ENCODE assay signal across 18 cellular contexts in genomic region chr1:246377606-246378005, GRCh38.
"Had no signal": no experiment of that assay in that cellular context is flagged by ENCODE, and none has a peak within 500 bp of the region (broad histone marks: within the 10 kb centered on the region; RNA-seq: fewer than 3 reads in every experiment).

No MANE protein-coding gene starts in this region.

- H3K27me3 Mint-ChIP-seq: dendritic cell treated with granulocyte-macrophage colony-stimulating factor and Interleukin-4, amounts not matched to agents 40 ng/mL and 50 ng/mL, for 4 days; effector memory CD8-positive, alpha-beta T cell; naive thymus-derived CD4-positive, alpha-beta T cell had no signal

- H3K4me3 ChIP-seq: colonic mucosa, esophagus muscularis mucosa, gastroesophageal sphincter, heart right ventricle, left lung, lower lobe of right lung had no signal

- H3K27ac Mint-ChIP-seq: dendritic cell treated with granulocyte-macrophage colony-stimulating factor and Interleukin-4, amounts not matched to agents 40 ng/mL and 50 ng/mL, for 4 days; effector memory CD8-positive, alpha-beta T cell; naive thymus-derived CD4-positive, alpha-beta T cell had no signal

- ATAC-seq: effector memory CD8-positive, alpha-beta T cell; foreskin keratinocyte; gastroesophageal sphincter; heart right ventricle; left cardiac atrium; left lung; left ventricle myocardium superior; lower lobe of right lung; naive thymus-derived CD4-positive, alpha-beta T cell had no signal

- H3K27ac ChIP-seq: colonic mucosa, esophagus muscularis mucosa, foreskin keratinocyte, gastroesophageal sphincter, heart right ventricle, left lung, lower lobe of right lung had no signal

- H3K36me3 ChIP-seq: colonic mucosa, esophagus muscularis mucosa, gastroesophageal sphincter, heart right ventricle, left lung, lower lobe of right lung had no signal

- FAIRE-seq: islet of Langerhans, keratinocyte had no signal

- H3K4me1 ChIP-seq: colonic mucosa, esophagus muscularis mucosa, foreskin keratinocyte, gastroesophageal sphincter, heart right ventricle, left lung, lower lobe of right lung had no signal

- DNase-seq: colonic mucosa; effector CD8-positive, alpha-beta T cell; effector memory CD8-positive, alpha-beta T cell; foreskin keratinocyte; heart right ventricle; hippocampal formation; left cardiac atrium; left lung; left ventricle myocardium superior; lower lobe of right lung; mesenchymal stem cell; midbrain; naive thymus-derived CD4-positive, alpha-beta T cell had no signal

- H3K9me3 Mint-ChIP-seq: dendritic cell treated with granulocyte-macrophage colony-stimulating factor and Interleukin-4, amounts not matched to agents 40 ng/mL and 50 ng/mL, for 4 days; effector memory CD8-positive, alpha-beta T cell; naive thymus-derived CD4-positive, alpha-beta T cell had no signal

- H3K9me3 ChIP-seq: colonic mucosa, esophagus muscularis mucosa, gastroesophageal sphincter, heart right ventricle, left lung, lower lobe of right lung had no signal

- H3K4me3 Mint-ChIP-seq: dendritic cell treated with granulocyte-macrophage colony-stimulating factor and Interleukin-4, amounts not matched to agents 40 ng/mL and 50 ng/mL, for 4 days; effector memory CD8-positive, alpha-beta T cell; naive thymus-derived CD4-positive, alpha-beta T cell had no signal

- H3K27me3 ChIP-seq: colonic mucosa, esophagus muscularis mucosa, foreskin keratinocyte, gastroesophageal sphincter, heart right ventricle, left lung had no signal
